ENCODE assay signal across 17 cellular contexts in the genomic region with DNA sequence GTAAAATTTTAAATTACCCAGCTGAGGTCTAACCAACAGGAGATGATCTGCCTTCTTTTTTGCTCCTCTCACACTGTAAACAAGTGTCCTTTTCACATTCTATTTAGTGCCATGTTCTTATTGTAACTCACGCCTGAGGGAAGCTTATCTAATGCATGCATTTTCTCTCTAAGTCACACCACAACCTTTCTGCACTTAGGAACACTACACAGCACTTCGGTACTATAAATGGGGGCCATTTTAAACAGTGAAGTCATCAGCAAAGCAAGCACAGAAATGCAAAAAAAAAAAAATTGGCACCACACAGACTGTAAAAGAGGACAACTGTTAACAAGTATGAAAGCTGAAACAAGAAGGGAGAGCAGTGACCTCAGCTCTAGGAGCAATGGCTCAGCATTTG. TPM values are rescaled to one million over a fixed set of nuclear protein-coding genes. Genes with fewer than 3 reads are reported as not detected.
DNase-seq lines count a peak whose midpoint lies in the region; ATAC-seq and TF ChIP-seq lines count a peak whose summit lies in the region.
"Had no signal": no experiment of that assay in that cellular context is flagged by ENCODE, and none has a peak within 500 bp of the region (broad histone marks: within the 10 kb centered on the region; RNA-seq: fewer than 3 reads in every experiment).

No MANE protein-coding gene starts in this region.

- peaks cover 2% of the 10 kb centered on the region for H3K27me3 Mint-ChIP-seq in HFFc6 (ENCODE audit: insufficient read depth)
- peaks cover 10% of the 10 kb centered on the region for H3K27me3 Mint-ChIP-seq in activated T-cell treated with anti-CD3 and anti-CD28 coated beads, Interleukin-2, amount 50 U/mL, for 24 hours

- H4K91ac ChIP-seq in mesenchymal stem cell (ENCODE audit: low read length) = no peak overlapping the region

- H2AFZ ChIP-seq in mesenchymal stem cell (ENCODE audit: low read depth, low read length) = no peak overlapping the region
- H2AFZ ChIP-seq in smooth muscle cell (ENCODE audit: low read depth) = peak overlapping the region; percentile 20
- no peak overlapping the region for H2AFZ ChIP-seq in mammary epithelial cell (ENCODE audit: low read depth, low read length)

- H2BK15ac ChIP-seq in mesenchymal stem cell (ENCODE audit: low read depth, poor library complexity, severe bottlenecking) = no peak overlapping the region

- H3K4me3 ChIP-seq in mesenchymal stem cell (ENCODE audit: insufficient read depth in 1 of 2, low read depth in 1 of 2, low read length in 2 of 2) (no peak overlapping the region), smooth muscle cell (no peak overlapping the region), mammary epithelial cell (replicated peaks in 1 of 3; ENCODE audit: insufficient read depth in 1 of 3, low read depth in 2 of 3, low read length in 3 of 3) (no peak overlapping the region)
- H3K4me3 ChIP-seq: SK-N-MC had no signal

- no peak overlapping the region for H3K9ac ChIP-seq in mesenchymal stem cell (ENCODE audit: low read length)
- no peak overlapping the region for H3K9ac ChIP-seq in smooth muscle cell (ENCODE audit: low read depth)
- H3K9ac ChIP-seq in mammary epithelial cell (ENCODE audit: insufficient read depth, low read length) = no peak overlapping the region

- intact Hi-C loops in mammary epithelial cell (cut with micrococcal nuclease) = no loop called here

- H3K36me3 ChIP-seq in mesenchymal stem cell (ENCODE audit: control insufficient read depth in 1 of 2, insufficient read depth in 2 of 2, low read depth in 1 of 2, low read length in 2 of 2) (no peaks in the 10 kb centered on the region), smooth muscle cell (ENCODE audit: low read depth) (no peaks in the 10 kb centered on the region), mammary epithelial cell (ENCODE audit: insufficient read depth, low read length) (peaks cover 5% of the 10 kb centered on the region)

- no peak overlapping the region for H2AK5ac ChIP-seq in mesenchymal stem cell (ENCODE audit: low read length, severe bottlenecking)

- TF ChIP-seq CTCF in HFFc6 (IDR thresholded peaks at IDR 0.05) (no peak), smooth muscle cell (IDR thresholded peaks at IDR 0.05; ENCODE audit: borderline replicate concordance, insufficient read depth, poor library complexity, severe bottlenecking) (no peak), mammary epithelial cell (conservative IDR thresholded peaks at IDR 0.05 in 1 of 2, IDR thresholded peaks at IDR 0.05 in 1 of 2; ENCODE audit: extremely low read depth in 1 of 2, insufficient read depth in 1 of 2, low read depth in 1 of 2, low read length in 2 of 2) (no peak)

- H3K23ac ChIP-seq in mesenchymal stem cell (ENCODE audit: low read length in 2 of 2) = no peak overlapping the region

- in situ Hi-C loops in SK-MEL-5 (cut with HindIII; ENCODE audit: low pct_unique_long_range_greater_than_20kb, low sequenced_read_pairs) = no loop called here
- in situ Hi-C loops in mammary epithelial cell (cut with MboI; ENCODE audit: low sequenced_read_pairs in 2 of 2) = no loop called here

- BruUV-seq in mammary epithelial cell (replicated peaks; lab: Mats Ljungman, UMichigan) = no TSS peak

- H3K79me1 ChIP-seq in mesenchymal stem cell (replicated peaks; ENCODE audit: low read length, poor library complexity, severe bottlenecking) = no peaks in the 10 kb centered on the region

- no peaks in the 10 kb centered on the region for H3K9me3 ChIP-seq in mesenchymal stem cell (ENCODE audit: control insufficient read depth, low read length)
- no peaks in the 10 kb centered on the region for H3K9me3 ChIP-seq in smooth muscle cell (replicated peaks; ENCODE audit: low read depth)
- no peaks in the 10 kb centered on the region for H3K9me3 ChIP-seq in mammary epithelial cell (replicated peaks; ENCODE audit: insufficient read depth, low read length)
- H3K9me3 ChIP-seq: BE2C had no signal

- no peak overlapping the region for H3K4ac ChIP-seq in mesenchymal stem cell (ENCODE audit: low read depth in 1 of 2, low read length in 2 of 2)

- DNase-seq in HFFc6 (no peak), SK-MEL-5 (ENCODE audit: low read depth, low spot score) (peak; percentile 67), mesenchymal stem cell (peak; percentile 34), smooth muscle cell (lab: John Stamatoyannopoulos, UW; ENCODE audit: unreplicated experiment) (no peak), mammary epithelial cell (no peak)
- DNase-seq in activated T-cell treated with anti-CD3 and anti-CD28 coated beads, Interleukin-2, amount 50 U/mL, for 24 hours = no peak
- DNase-seq: BE2C; CD4-positive, alpha-beta memory T cell; DMS79 treated with DMSO at 0.1 percent for 48 hours; GDM1; H7; NCI-H1048; NCI-H345; NCI-H526 treated with DMSO at 0.1 percent for 48 hours had no signal

- H3K4me1 ChIP-seq in mesenchymal stem cell (ENCODE audit: control insufficient read depth, insufficient read depth, low read depth, low read length) = no peaks in the 10 kb centered on the region
- H3K4me1 ChIP-seq in smooth muscle cell (ENCODE audit: low read depth) = no peaks in the 10 kb centered on the region
- H3K4me1 ChIP-seq in mammary epithelial cell (ENCODE audit: insufficient read depth, low read length) = no peaks in the 10 kb centered on the region

- H3F3A ChIP-seq in smooth muscle cell (ENCODE audit: low read depth) = no peaks in the 10 kb centered on the region

- peaks cover 50% of the 10 kb centered on the region for H3K36me3 Mint-ChIP-seq in HFFc6 (ENCODE audit: low read depth)
- H3K36me3 Mint-ChIP-seq in activated T-cell treated with anti-CD3 and anti-CD28 coated beads, Interleukin-2, amount 50 U/mL, for 24 hours (ENCODE audit: low read depth) = no peaks in the 10 kb centered on the region
- H3K36me3 Mint-ChIP-seq: CD4-positive, alpha-beta memory T cell had no signal

- no peak overlapping the region for H2BK5ac ChIP-seq in mesenchymal stem cell (ENCODE audit: low read depth, low read length, poor library complexity, severe bottlenecking)

- dilution Hi-C loops in mammary epithelial cell (cut with HindIII; ENCODE audit: low sequenced_read_pairs) = no loop called here

- H2BK12ac ChIP-seq in mesenchymal stem cell (ENCODE audit: low read length in 2 of 2) = no peak overlapping the region

- no peak overlapping the region for H3K14ac ChIP-seq in mesenchymal stem cell (ENCODE audit: low read length in 2 of 2)

- CTCF ChIA-PET in mammary epithelial cell (lab: Charles Lee; ENCODE audit: low non-redundant PET) = no interaction called here

- H3K27ac Mint-ChIP-seq in HFFc6 = peak overlapping the region; percentile 5; the same call in 1 of the 2 replicates
- H3K27ac Mint-ChIP-seq in activated T-cell treated with anti-CD3 and anti-CD28 coated beads, Interleukin-2, amount 50 U/mL, for 24 hours = no peak overlapping the region
- H3K27ac Mint-ChIP-seq: CD4-positive, alpha-beta memory T cell had no signal

- WGBS in mesenchymal stem cell = 45% methylated on average over 2 of the region's 2 CpGs
- WGBS in smooth muscle cell (ENCODE audit: low lambda C conversion rate) = 9% methylated on average over 2 of the region's 2 CpGs
- WGBS in mammary epithelial cell (ENCODE audit: low coverage, missing lambda C conversion rate) = 53% methylated on average over 2 of the region's 2 CpGs

- peaks cover 16% of the 10 kb centered on the region; the same call in 1 of the 2 replicates for H3K4me1 Mint-ChIP-seq in HFFc6 (ENCODE audit: low read depth)
- H3K4me1 Mint-ChIP-seq in activated T-cell treated with anti-CD3 and anti-CD28 coated beads, Interleukin-2, amount 50 U/mL, for 24 hours (ENCODE audit: low read depth) = no peaks in the 10 kb centered on the region
- H3K4me1 Mint-ChIP-seq: CD4-positive, alpha-beta memory T cell had no signal

- H3K27me3 ChIP-seq in mesenchymal stem cell (ENCODE audit: control insufficient read depth in 1 of 2, insufficient read depth in 1 of 2, low read length in 2 of 2) = no peaks in the 10 kb centered on the region
- no peaks in the 10 kb centered on the region for H3K27me3 ChIP-seq in smooth muscle cell (ENCODE audit: low read depth)
- no peaks in the 10 kb centered on the region for H3K27me3 ChIP-seq in mammary epithelial cell (ENCODE audit: insufficient read depth, low read length)
- H3K27me3 ChIP-seq: BE2C had no signal

- no peak overlapping the region for H3K4me3 Mint-ChIP-seq in HFFc6
- H3K4me3 Mint-ChIP-seq in activated T-cell treated with anti-CD3 and anti-CD28 coated beads, Interleukin-2, amount 50 U/mL, for 24 hours = no peak overlapping the region
- H3K4me3 Mint-ChIP-seq: CD4-positive, alpha-beta memory T cell had no signal

- H4K8ac ChIP-seq in mesenchymal stem cell (ENCODE audit: low read length) = no peak overlapping the region

- H3K4me2 ChIP-seq in mesenchymal stem cell (ENCODE audit: low read length, poor library complexity, severe bottlenecking) (no peak overlapping the region), smooth muscle cell (peak overlapping the region; percentile 8), mammary epithelial cell (ENCODE audit: insufficient read depth, low read depth, low read length) (no peak overlapping the region)

- H3K27ac ChIP-seq in mesenchymal stem cell (ENCODE audit: low read length, poor library complexity, severe bottlenecking) = no peak overlapping the region
- H3K27ac ChIP-seq in smooth muscle cell (ENCODE audit: low read depth) = no peak overlapping the region
- no peak overlapping the region for H3K27ac ChIP-seq in mammary epithelial cell (ENCODE audit: insufficient read depth, low read depth, low read length)
- H3K27ac ChIP-seq: SK-N-MC had no signal

- no peak overlapping the region for H2BK120ac ChIP-seq in mesenchymal stem cell (ENCODE audit: low read depth, low read length)

- H3K9me3 Mint-ChIP-seq in HFFc6 = no peaks in the 10 kb centered on the region
- no peaks in the 10 kb centered on the region for H3K9me3 Mint-ChIP-seq in activated T-cell treated with anti-CD3 and anti-CD28 coated beads, Interleukin-2, amount 50 U/mL, for 24 hours
- H3K9me3 Mint-ChIP-seq: CD4-positive, alpha-beta memory T cell had no signal

- H3K79me2 ChIP-seq in smooth muscle cell (ENCODE audit: low read depth) (no peaks in the 10 kb centered on the region), mammary epithelial cell (ENCODE audit: insufficient read depth, low read length) (no peaks in the 10 kb centered on the region)

- no peaks in the 10 kb centered on the region for H4K20me1 ChIP-seq in smooth muscle cell (ENCODE audit: low read depth)
- H4K20me1 ChIP-seq in mammary epithelial cell (ENCODE audit: insufficient read depth, low read length) = no peaks in the 10 kb centered on the region

- no peak for ATAC-seq in GM18868 (IDR thresholded peaks at IDR 0.05; ENCODE audit: unreplicated experiment)

- H3K18ac ChIP-seq in mesenchymal stem cell (ENCODE audit: low read depth in 1 of 2, low read length in 2 of 2) = no peak overlapping the region

RNA-seq across cellular contexts. Expression of gene PRSS12, which starts 45.2 kb away (rescaled TPM):
- total RNA-seq in HFFc6 (2021; fragmentation: NEBNext Ultra II Directional; extraction: Animal tissue kit (Norgen Biotek cat#: 25700)) = 10 to 100 TPM; 56.6 to 88.0 (median 79.9) TPM
- total RNA-seq in SK-MEL-5 (2014; rRNA removed; shearing (Covaris generic)) = 8.1 and 10.3 TPM in 2 replicates
- 12.2 and 15.3 TPM in 2 replicates for polyA plus RNA-seq in SK-MEL-5 (2015; cell fraction: cytosol; rRNA removed)
- 8.6 and 10.3 TPM in 2 replicates for polyA plus RNA-seq in SK-MEL-5 (2015; cell fraction: nucleus; rRNA removed)
- polyA plus RNA-seq in mesenchymal stem cell (2013, experiment 1 of 2) = 4.6 TPM
- 5.0 TPM for polyA plus RNA-seq in mesenchymal stem cell (2013, experiment 2 of 2)
- total RNA-seq in smooth muscle cell (18.8 and 24.5 TPM in 2 replicates), mammary epithelial cell (10 to 100 TPM; 33.0 to 70.8 TPM)
- polyA plus RNA-seq in smooth muscle cell (9.9 and 28.3 TPM in 2 replicates), mammary epithelial cell (19.4 TPM)
- 25.5 TPM for polyA minus RNA-seq in mammary epithelial cell
- total RNA-seq: CD4-positive, alpha-beta memory T cell; OCI-LY7 had no signal

Comparison
In these comparisons a context has a peak if more than half of its experiments do, and no peak if none do; other contexts are left out.
1. DNase-seq: peak in SK-MEL-5 (single experiment) and mesenchymal stem cell (single experiment); none in HFFc6 (single experiment), smooth muscle cell (single experiment), mammary epithelial cell (single experiment) and activated T-cell treated with anti-CD3 and anti-CD28 coated beads, Interleukin-2, amount 50 U/mL, for 24 hours (single experiment).